ENCODE assay signal across 1 cellular context in the genomic region with DNA sequence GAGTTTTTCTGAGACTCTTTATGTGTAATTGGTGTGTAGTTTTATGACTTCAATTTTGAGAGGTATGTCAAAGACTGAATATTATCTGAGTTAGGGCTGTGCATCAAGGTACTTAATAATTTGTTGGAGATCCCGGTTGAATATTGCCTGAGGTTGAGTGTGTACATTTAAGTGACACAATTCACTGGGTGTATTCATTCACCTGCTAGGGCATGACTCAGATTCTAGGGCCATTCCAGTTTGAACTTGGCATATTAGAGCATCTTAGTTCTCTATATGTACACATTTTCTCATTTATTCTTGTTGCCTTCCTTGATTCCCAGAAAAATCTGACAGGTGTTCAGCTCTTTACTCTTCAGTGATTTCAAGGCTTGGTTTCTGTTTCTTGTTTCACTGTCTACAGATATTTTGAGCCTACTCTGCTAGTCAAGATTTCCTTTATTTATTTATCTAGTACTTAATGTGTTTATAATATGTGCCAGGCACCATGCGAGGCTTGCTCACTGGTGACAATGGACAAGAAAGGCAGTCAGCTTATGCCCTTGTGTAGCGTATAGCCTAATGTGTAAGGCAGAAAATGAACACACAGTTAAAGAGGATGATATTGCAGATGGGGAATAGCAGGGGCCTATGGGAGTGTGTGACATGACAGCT.
TF ChIP-seq lines count a peak whose summit lies in the region.

No MANE protein-coding gene starts in this region.

TF ChIP-seq in IMR-90, 13 proteins besides CTCF, POLR2A, EP300 and RAD21:
- TF ChIP-seq MAZ (IDR thresholded peaks at IDR 0.05; ENCODE audit: borderline replicate concordance, low read depth, low read length) (no peak), NFE2L2 (IDR thresholded peaks at IDR 0.05; ENCODE audit: low read depth, low read length) (no peak), RCOR1 (IDR thresholded peaks at IDR 0.05; ENCODE audit: insufficient replicate concordance, low read length) (no peak), MAFK (IDR thresholded peaks at IDR 0.05; ENCODE audit: low read depth, low read length) (no peak), CEBPB (IDR thresholded peaks at IDR 0.05; ENCODE audit: low read depth, low read length) (no peak), FOS (IDR thresholded peaks at IDR 0.05; ENCODE audit: low read depth, low read length) (no peak), MXI1 (IDR thresholded peaks at IDR 0.05; ENCODE audit: borderline replicate concordance, low read depth, low read length) (no peak), SMC3 (IDR thresholded peaks at IDR 0.05; ENCODE audit: low read depth, low read length) (no peak), RFX5 (IDR thresholded peaks at IDR 0.05; ENCODE audit: low read depth, low read length) (no peak), BHLHE40 (IDR thresholded peaks at IDR 0.05; ENCODE audit: low read depth, low read length) (no peak), CHD1 (IDR thresholded peaks at IDR 0.05; ENCODE audit: low read depth, low read length) (no peak)
- TF ChIP-seq, protein P1, sequence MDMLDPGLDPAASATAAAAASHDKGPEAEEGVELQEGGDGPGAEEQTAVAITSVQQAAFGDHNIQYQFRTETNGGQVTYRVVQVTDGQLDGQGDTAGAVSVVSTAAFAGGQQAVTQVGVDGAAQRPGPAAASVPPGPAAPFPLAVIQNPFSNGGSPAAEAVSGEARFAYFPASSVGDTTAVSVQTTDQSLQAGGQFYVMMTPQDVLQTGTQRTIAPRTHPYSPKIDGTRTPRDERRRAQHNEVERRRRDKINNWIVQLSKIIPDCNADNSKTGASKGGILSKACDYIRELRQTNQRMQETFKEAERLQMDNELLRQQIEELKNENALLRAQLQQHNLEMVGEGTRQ (IDR thresholded peaks at IDR 0.05; ENCODE audit: low read depth, low read length), result no peak
- TF ChIP-seq, protein P2, sequence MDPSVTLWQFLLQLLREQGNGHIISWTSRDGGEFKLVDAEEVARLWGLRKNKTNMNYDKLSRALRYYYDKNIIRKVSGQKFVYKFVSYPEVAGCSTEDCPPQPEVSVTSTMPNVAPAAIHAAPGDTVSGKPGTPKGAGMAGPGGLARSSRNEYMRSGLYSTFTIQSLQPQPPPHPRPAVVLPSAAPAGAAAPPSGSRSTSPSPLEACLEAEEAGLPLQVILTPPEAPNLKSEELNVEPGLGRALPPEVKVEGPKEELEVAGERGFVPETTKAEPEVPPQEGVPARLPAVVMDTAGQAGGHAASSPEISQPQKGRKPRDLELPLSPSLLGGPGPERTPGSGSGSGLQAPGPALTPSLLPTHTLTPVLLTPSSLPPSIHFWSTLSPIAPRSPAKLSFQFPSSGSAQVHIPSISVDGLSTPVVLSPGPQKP (IDR thresholded peaks at IDR 0.05; ENCODE audit: borderline replicate concordance, low read depth, low read length), result no peak
